In genomic region chr5:86716121-86716520, GRCh38 we compare ENCODE assay signal across 16 cellular contexts.
"Had no signal": no experiment of that assay in that cellular context is flagged by ENCODE, and none has a peak within 500 bp of the region (broad histone marks: within the 10 kb centered on the region; RNA-seq: fewer than 3 reads in every experiment).

No MANE protein-coding gene starts in this region.

- H3K9me3 Mint-ChIP-seq: activated CD4-positive, alpha-beta T cell treated with anti-CD3 and anti-CD28 coated beads, Interleukin-2, amount 10 ng/mL, durations not matched to agents 24 days and 14 days; activated naive CD4-positive, alpha-beta T cell treated with anti-CD3 and anti-CD28 coated beads for 36 hours; activated naive CD8-positive, alpha-beta T cell treated with anti-CD3 and anti-CD28 coated beads, Interleukin-2, amount 50 U/mL, for 24 hours; activated T-cell treated with anti-CD3 and anti-CD28 coated beads, Interleukin-2, amount 50 U/mL, for 4 hours; neural crest cell; stimulated activated naive B cell treated with anti-CD40 and anti-IgM and Interleukin-4, amounts not matched to agents 10 μg/mL and 1 μg/mL and 100 μg/mL, for 72 hours had no signal

- H3K4me3 ChIP-seq: colonic mucosa, left lung had no signal

- H3K36me3 Mint-ChIP-seq: stimulated activated naive B cell treated with anti-CD40 and anti-IgM and Interleukin-4, amounts not matched to agents 10 μg/mL and 1 μg/mL and 100 μg/mL, for 72 hours had no signal

- H3K27ac Mint-ChIP-seq: activated CD4-positive, alpha-beta T cell treated with anti-CD3 and anti-CD28 coated beads, Interleukin-2, amount 10 ng/mL, durations not matched to agents 24 days and 14 days; activated naive CD4-positive, alpha-beta T cell treated with anti-CD3 and anti-CD28 coated beads for 36 hours; activated naive CD8-positive, alpha-beta T cell treated with anti-CD3 and anti-CD28 coated beads, Interleukin-2, amount 50 U/mL, for 24 hours; progenitor cell of endocrine pancreas; stimulated activated naive B cell treated with anti-CD40 and anti-IgM and Interleukin-4, amounts not matched to agents 10 μg/mL and 1 μg/mL and 100 μg/mL, for 72 hours had no signal

- H3K4me3 Mint-ChIP-seq: activated CD4-positive, alpha-beta T cell treated with anti-CD3 and anti-CD28 coated beads, Interleukin-2, amount 10 ng/mL, durations not matched to agents 24 days and 14 days; activated naive CD4-positive, alpha-beta T cell treated with anti-CD3 and anti-CD28 coated beads for 36 hours; activated naive CD8-positive, alpha-beta T cell treated with anti-CD3 and anti-CD28 coated beads, Interleukin-2, amount 50 U/mL, for 24 hours; activated T-cell treated with anti-CD3 and anti-CD28 coated beads, Interleukin-2, amount 50 U/mL, for 4 hours; neural crest cell; stimulated activated naive B cell treated with anti-CD40 and anti-IgM and Interleukin-4, amounts not matched to agents 10 μg/mL and 1 μg/mL and 100 μg/mL, for 72 hours had no signal

- H3K4me1 ChIP-seq: colonic mucosa, left lung had no signal

- H3K27me3 ChIP-seq: brain microvascular endothelial cell, colonic mucosa, left lung had no signal

- H3K9me3 ChIP-seq: colonic mucosa, left lung had no signal

- H3K36me3 ChIP-seq: brain microvascular endothelial cell, colonic mucosa, left lung had no signal

- H3K4me1 Mint-ChIP-seq: activated CD4-positive, alpha-beta T cell treated with anti-CD3 and anti-CD28 coated beads, Interleukin-2, amount 10 ng/mL, durations not matched to agents 24 days and 14 days; activated naive CD8-positive, alpha-beta T cell treated with anti-CD3 and anti-CD28 coated beads, Interleukin-2, amount 50 U/mL, for 24 hours; neural crest cell; stimulated activated naive B cell treated with anti-CD40 and anti-IgM and Interleukin-4, amounts not matched to agents 10 μg/mL and 1 μg/mL and 100 μg/mL, for 72 hours had no signal

- H3K27me3 Mint-ChIP-seq: progenitor cell of endocrine pancreas; stimulated activated naive B cell treated with anti-CD40 and anti-IgM and Interleukin-4, amounts not matched to agents 10 μg/mL and 1 μg/mL and 100 μg/mL, for 72 hours had no signal

- DNase-seq: activated CD4-positive, alpha-beta T cell treated with anti-CD3 and anti-CD28 coated beads, Interleukin-2, amount 10 ng/mL, durations not matched to agents 24 days and 14 days; activated CD8-positive, alpha-beta memory T cell treated with anti-CD3 and anti-CD28 coated beads, Interleukin-2, amount 50 U/mL, for 4 hours; activated naive CD4-positive, alpha-beta T cell treated with anti-CD3 and anti-CD28 coated beads for 36 hours; activated naive CD8-positive, alpha-beta T cell treated with anti-CD3 and anti-CD28 coated beads, Interleukin-2, amount 50 U/mL, for 24 hours; activated T-cell treated with anti-CD3 and anti-CD28 coated beads, Interleukin-2, amount 50 U/mL, for 4 hours; aorta; brain microvascular endothelial cell; central memory CD4-positive, alpha-beta T cell; colonic mucosa; foreskin melanocyte; glutamatergic neuron; hippocampal formation; left lung; stimulated activated naive B cell treated with anti-CD40 and anti-IgM and Interleukin-4, amounts not matched to agents 10 μg/mL and 1 μg/mL and 100 μg/mL, for 72 hours had no signal

- H3K27ac ChIP-seq: brain microvascular endothelial cell, colonic mucosa, left lung had no signal
